Comparison of ENCODE assay signal across 23 cellular contexts in the genomic region with DNA sequence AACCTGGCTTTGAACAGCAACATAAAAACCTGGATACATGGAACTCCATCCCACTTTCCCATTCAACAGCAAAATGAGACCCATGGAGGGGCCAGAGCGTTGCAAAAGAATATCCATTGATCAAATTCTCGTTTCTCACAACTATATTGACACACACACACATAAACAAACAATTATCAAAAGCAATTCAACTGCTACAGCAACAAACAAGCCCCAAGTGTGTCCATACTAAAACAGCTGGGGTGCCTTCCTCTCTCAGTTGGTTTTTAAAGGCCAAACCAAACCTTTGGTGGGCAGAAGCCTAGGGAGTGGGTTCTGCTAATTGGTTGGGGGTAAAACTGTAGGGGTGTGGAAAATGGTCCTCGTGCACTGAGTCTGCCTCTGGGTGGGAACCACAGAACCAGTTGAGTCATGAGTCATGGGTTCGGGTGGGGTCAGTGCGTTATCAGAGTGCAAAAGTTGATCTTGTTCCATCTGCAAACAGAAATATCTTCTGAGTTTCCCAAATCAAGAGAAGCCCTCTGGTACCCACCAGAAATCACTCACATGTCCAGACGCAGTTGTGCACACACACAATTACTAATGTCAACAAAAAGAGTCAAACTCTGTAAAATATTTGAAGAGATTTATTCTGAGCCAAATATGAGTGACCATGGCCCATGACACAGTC. TPM values are rescaled to one million over a fixed set of nuclear protein-coding genes. Genes with fewer than 3 reads are reported as not detected.
"Had no signal": no experiment of that assay in that cellular context is flagged by ENCODE, and none has a peak within 500 bp of the region (broad histone marks: within the 10 kb centered on the region; RNA-seq: fewer than 3 reads in every experiment).

No MANE protein-coding gene starts in this region.

- ATAC-seq: activated CD4-positive, alpha-beta T cell treated with anti-CD3 and anti-CD28 coated beads for 36 hours; activated T-cell treated with anti-CD3 and anti-CD28 coated beads, Interleukin-2, amount 50 U/mL, for 72 hours; effector memory CD8-positive, alpha-beta T cell; natural killer cell treated with Interleukin-12 subunit alpha and Interleukin-12 subunit beta and Interleukin-15 and Interleukin-18, amount 100 ng/mL, for 72 hours; SK-N-SH treated with all-trans-retinoic acid at 6 μM for 48 hours had no signal

- H3K4me3 ChIP-seq: skin epidermis, transverse colon had no signal

- H3K36me3 ChIP-seq: transverse colon had no signal

- H3K4me1 ChIP-seq: transverse colon had no signal

- H3K27me3 ChIP-seq: transverse colon had no signal

- DNase-seq: activated CD4-positive, alpha-beta memory T cell treated with anti-CD3 and anti-CD28 coated beads, Interleukin-2, amount 10 ng/mL, durations not matched to agents 7 days and 5 days; activated CD4-positive, alpha-beta T cell treated with anti-CD3 and anti-CD28 coated beads for 36 hours; activated naive CD8-positive, alpha-beta T cell treated with anti-CD3 and anti-CD28 coated beads, Interleukin-2, amount 10 ng/mL, durations not matched to agents 7 days and 5 days; activated T-cell treated with anti-CD3 and anti-CD28 coated beads, Interleukin-2, amount 50 U/mL, for 72 hours; aorta; cerebellar nuclear complex; effector memory CD8-positive, alpha-beta T cell; glutamatergic neuron; kidney glomerular epithelial cell; stimulated activated CD4-positive, alpha-beta T cell treated with anti-CD3 and anti-CD28 coated beads, Interleukin-4, amount 100 ng/mL, for 24 hours; stimulated activated naive CD4-positive, alpha-beta T cell; substantia nigra; T-helper 1 cell; T1000; transverse colon had no signal

- H3K27ac ChIP-seq: skin epidermis, transverse colon had no signal

RNA-seq across cellular contexts. Expression of a gene that starts 18.5 kb away (rescaled TPM):
- total RNA-seq: activated naive CD8-positive, alpha-beta T cell treated with anti-CD3 and anti-CD28 coated beads, Interleukin-2, amount 10 ng/mL, durations not matched to agents 7 days and 5 days; aorta; fibroblast of villous mesenchyme; liver; transverse colon had no signal
- polyA plus RNA-seq: aorta, esophagus, liver had no signal

RNA-seq across cellular contexts. Expression of a gene that starts 31.1 kb away (rescaled TPM):
- total RNA-seq: activated naive CD8-positive, alpha-beta T cell treated with anti-CD3 and anti-CD28 coated beads, Interleukin-2, amount 10 ng/mL, durations not matched to agents 7 days and 5 days; fibroblast of villous mesenchyme had no signal
- polyA plus RNA-seq: aorta, esophagus, liver had no signal

RNA-seq across cellular contexts. Expression of a gene that starts 41.6 kb away (rescaled TPM):
- total RNA-seq: activated CD4-positive, alpha-beta memory T cell treated with anti-CD3 and anti-CD28 coated beads, Interleukin-2, amount 10 ng/mL, durations not matched to agents 7 days and 5 days; activated naive CD8-positive, alpha-beta T cell treated with anti-CD3 and anti-CD28 coated beads, Interleukin-2, amount 10 ng/mL, durations not matched to agents 7 days and 5 days; aorta; fibroblast of villous mesenchyme; liver; mesenteric fat pad; posterior vena cava had no signal
- polyA plus RNA-seq: aorta, esophagus, liver had no signal

RNA-seq across cellular contexts. Expression of a gene that starts 58.7 kb away (rescaled TPM):
- total RNA-seq: activated CD4-positive, alpha-beta memory T cell treated with anti-CD3 and anti-CD28 coated beads, Interleukin-2, amount 10 ng/mL, durations not matched to agents 7 days and 5 days; activated CD4-positive, alpha-beta T cell treated with anti-CD3 and anti-CD28 coated beads for 36 hours; activated naive CD8-positive, alpha-beta T cell treated with anti-CD3 and anti-CD28 coated beads, Interleukin-2, amount 10 ng/mL, durations not matched to agents 7 days and 5 days; activated T-cell treated with anti-CD3 and anti-CD28 coated beads, Interleukin-2, amount 50 U/mL, for 72 hours; fibroblast of villous mesenchyme; natural killer cell treated with Interleukin-12 subunit alpha and Interleukin-12 subunit beta and Interleukin-15 and Interleukin-18, amount 100 ng/mL, for 72 hours had no signal
